ENCODE assay signal across 8 cellular contexts in the genomic region with DNA sequence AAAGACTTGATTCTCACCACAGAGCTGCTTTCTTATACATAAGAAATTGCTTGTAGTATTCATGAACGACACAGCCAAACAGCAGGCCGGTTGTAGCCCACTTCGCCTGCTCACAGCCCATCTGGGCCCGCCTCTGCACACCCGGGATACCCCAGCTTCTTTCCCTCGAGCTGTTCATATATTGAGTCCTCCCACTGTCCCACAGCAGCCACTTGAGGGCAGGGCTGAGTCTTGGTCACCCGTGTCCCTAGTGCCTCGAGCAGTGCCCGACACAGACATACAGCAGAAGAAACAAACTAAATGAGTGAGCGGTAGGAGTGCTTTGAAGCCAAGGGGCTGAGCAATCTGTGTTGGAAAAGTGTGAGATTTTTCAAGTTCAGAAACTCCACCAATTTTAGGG.
DNase-seq lines count a peak whose midpoint lies in the region; ATAC-seq and TF ChIP-seq lines count a peak whose summit lies in the region.

No MANE protein-coding gene starts in this region.

- in situ Hi-C loops in Panc1 (cut with HindIII; ENCODE audit: low pct_unique_long_range_greater_than_20kb, low sequenced_read_pairs): no loop called here

- BruUV-seq in Panc1 (replicated peaks; lab: Mats Ljungman, UMichigan): no TSS peak

- CTCF ChIA-PET in Panc1 (lab: Charles Lee): no interaction called here

- no peak overlapping the region for H3K27ac ChIP-seq in Panc1 (ENCODE audit: low read length)
- peak overlapping the region; percentile 30 for H3K27ac ChIP-seq in psoas muscle

- intact Hi-C loops in Panc1 (cut with micrococcal nuclease; ENCODE audit: unreplicated experiment) (no loop called here), psoas muscle (cut with DNase I) (loop anchor here in 1 of 2 donors (5.0 kb wide), 1 partner anchor 126 kb away; no protein-coding TSS in a partner anchor)

- peak; percentile 72 for ATAC-seq in Panc1
- ATAC-seq in psoas muscle: peak; percentile 54 to 75 (median 67)
- no peak for ATAC-seq in HG03442 (IDR thresholded peaks at IDR 0.05; ENCODE audit: unreplicated experiment)

- POLR2A ChIA-PET in Panc1 (lab: Charles Lee): no interaction called here

- no peaks in the 10 kb centered on the region for H3K27me3 ChIP-seq in GM06990 (replicated peaks; ENCODE audit: control insufficient read depth, insufficient read depth, low read length)
- no peaks in the 10 kb centered on the region for H3K27me3 ChIP-seq in Panc1 (ENCODE audit: control insufficient read depth, insufficient read depth, low read length)
- H3K27me3 ChIP-seq in psoas muscle (ENCODE audit: insufficient read depth in 3 of 3, low read length in 2 of 3): no peaks in the 10 kb centered on the region

- H3K4me3 ChIP-seq in GM06990 (replicated peaks; ENCODE audit: low read depth, low read length) (no peak overlapping the region), Panc1 (ENCODE audit: low read depth in 2 of 2, low read length in 2 of 2) (no peak overlapping the region), foreskin fibroblast (ENCODE audit: low read depth in 1 of 2, low read length in 2 of 2) (no peak overlapping the region), psoas muscle (no peak overlapping the region)

- H3K4me1 ChIP-seq in Panc1 (ENCODE audit: control insufficient read depth, insufficient read depth, low read length) (peaks cover 4% of the 10 kb centered on the region), psoas muscle (peaks cover 6% of the 10 kb centered on the region)

- DNase-seq in GM06990 (ENCODE audit: extremely low read depth, insufficient read length) (no peak), Panc1 (ENCODE audit: low read depth, low spot score) (no peak), foreskin fibroblast (peak in 1 of 2 donors; percentile 33), psoas muscle (peak; percentile 37 to 63), superior temporal gyrus (ENCODE audit: extremely low spot score) (no peak), NCI-H1092 (lab: John Stamatoyannopoulos, UW) (no peak)
- DNase-seq in activated CD8-positive, alpha-beta memory T cell treated with anti-CD3 and anti-CD28 coated beads, Interleukin-2, amount 50 U/mL, for 48 hours: no peak

- 58 to 75% (median 60%) methylated on average over 10 of the region's 10 CpGs for WGBS in psoas muscle, 3 donors

- H3K9me3 ChIP-seq in Panc1 (ENCODE audit: control insufficient read depth, insufficient read depth, low read depth, low read length) (no peaks in the 10 kb centered on the region), psoas muscle (no peaks in the 10 kb centered on the region)

- TF ChIP-seq CTCF in GM06990 (IDR thresholded peaks at IDR 0.05; ENCODE audit: insufficient read depth, low read length, poor library complexity, severe bottlenecking): peak; percentile 15
- TF ChIP-seq CTCF in Panc1 (IDR thresholded peaks at IDR 0.05): no peak
- peak; percentile 23 for TF ChIP-seq CTCF in foreskin fibroblast (IDR thresholded peaks at IDR 0.05; ENCODE audit: low read depth, low read length)
- peak; percentile 27 for TF ChIP-seq CTCF in psoas muscle (IDR thresholded peaks at IDR 0.05)

- H3K36me3 ChIP-seq in GM06990 (ENCODE audit: control insufficient read depth, insufficient read depth, low read length) (no peaks in the 10 kb centered on the region), Panc1 (ENCODE audit: control insufficient read depth, insufficient read depth, low read length) (no peaks in the 10 kb centered on the region), psoas muscle (ENCODE audit: insufficient read depth in 1 of 2, low read depth in 1 of 2) (peaks cover 0 to 16% of the 10 kb centered on the region in 2 donors)

Comparison
In these comparisons a context has a peak if more than half of its experiments do, and no peak if none do; other contexts are left out.
1. DNase-seq: peak in psoas muscle (2 of 2); none in GM06990 (single experiment), Panc1 (single experiment), superior temporal gyrus (single experiment), activated CD8-positive, alpha-beta memory T cell treated with anti-CD3 and anti-CD28 coated beads, Interleukin-2, amount 50 U/mL, for 48 hours (single experiment) and NCI-H1092 (single experiment).